ENCODE assay signal across 15 cellular contexts in genomic region chr6:10347561-10348327, GRCh38.
DNase-seq lines count a peak whose midpoint lies in the region; ATAC-seq, FAIRE-seq and TF ChIP-seq lines count a peak whose summit lies in the region.
"Had no signal": no experiment of that assay in that cellular context is flagged by ENCODE, and none has a peak within 500 bp of the region (broad histone marks: within the 10 kb centered on the region; RNA-seq: fewer than 3 reads in every experiment).

No MANE protein-coding gene starts in this region.

- H3K9me3 ChIP-seq in PC-9 (ENCODE audit: insufficient read depth, low read depth), result no peaks in the 10 kb centered on the region
- no peaks in the 10 kb centered on the region for H3K9me3 ChIP-seq in vagina
- H3K9me3 ChIP-seq in osteoblast (ENCODE audit: low read depth, low read length), result no peaks in the 10 kb centered on the region
- H3K9me3 ChIP-seq: SJCRH30 had no signal

- no TSS peak for BruUV-seq in PC-9 (replicated peaks; lab: Mats Ljungman, UMichigan)

- no peaks in the 10 kb centered on the region for H3K9me2 ChIP-seq in PC-9 (ENCODE audit: insufficient read depth)

- H3K4me1 ChIP-seq in PC-9 (replicated peaks; ENCODE audit: insufficient read depth) (peaks cover 9% of the 10 kb centered on the region), vagina (no peaks in the 10 kb centered on the region), osteoblast (ENCODE audit: insufficient read depth, low read length) (no peaks in the 10 kb centered on the region)
- H3K4me1 ChIP-seq: SJCRH30 had no signal

- H3K4me2 ChIP-seq in PC-9 (peak overlapping the region; percentile 11; the same call in 1 of the 2 replicates), osteoblast (ENCODE audit: insufficient read depth, low read length) (no peak overlapping the region)

- H3K4me3 Mint-ChIP-seq in activated T-cell treated with anti-CD3 and anti-CD28 coated beads, Interleukin-2, amount 50 U/mL, for 4 hours, result no peak overlapping the region
- H3K4me3 Mint-ChIP-seq: activated CD8-positive, alpha-beta T cell treated with anti-CD3 and anti-CD28 coated beads for 36 hours; brain had no signal

- no peaks in the 10 kb centered on the region for H3K9me3 Mint-ChIP-seq in activated T-cell treated with anti-CD3 and anti-CD28 coated beads, Interleukin-2, amount 50 U/mL, for 4 hours
- H3K9me3 Mint-ChIP-seq: activated CD8-positive, alpha-beta T cell treated with anti-CD3 and anti-CD28 coated beads for 36 hours had no signal

- H3K4me1 Mint-ChIP-seq in activated T-cell treated with anti-CD3 and anti-CD28 coated beads, Interleukin-2, amount 50 U/mL, for 4 hours (ENCODE audit: low read depth), result no peaks in the 10 kb centered on the region
- H3K4me1 Mint-ChIP-seq: brain had no signal

- TF ChIP-seq CTCF in PC-9 (conservative IDR thresholded peaks at IDR 0.05) (no peak), vagina (IDR thresholded peaks at IDR 0.05) (no peak), osteoblast (IDR thresholded peaks at IDR 0.05; ENCODE audit: extremely low read depth, low read depth, low read length) (no peak)

- ATAC-seq in esophagus mucosa (peak; percentile 75), HG02623 (IDR thresholded peaks at IDR 0.05; ENCODE audit: unreplicated experiment) (no peak)
- no peak for ATAC-seq in activated T-cell treated with anti-CD3 and anti-CD28 coated beads, Interleukin-2, amount 50 U/mL, for 4 hours
- ATAC-seq: activated CD8-positive, alpha-beta T cell treated with anti-CD3 and anti-CD28 coated beads for 36 hours had no signal

- POLR2A ChIA-PET in PC-9 (lab: Charles Lee; ENCODE audit: unreplicated experiment), result no interaction called here

- H3K79me2 ChIP-seq in PC-9 (ENCODE audit: low read depth) (no peaks in the 10 kb centered on the region), osteoblast (ENCODE audit: insufficient read depth, low read length) (no peaks in the 10 kb centered on the region)

- intact Hi-C loops in PC-9 (cut with micrococcal nuclease; ENCODE audit: unreplicated experiment) (loop anchor here (5.0 kb wide), 1 partner anchor 55 kb away; no protein-coding TSS in a partner anchor), vagina (cut with DNase I) (no loop called here)

- H3K36me3 ChIP-seq in PC-9 (ENCODE audit: low read depth) (no peaks in the 10 kb centered on the region), vagina (no peaks in the 10 kb centered on the region), osteoblast (ENCODE audit: insufficient read depth, low read length) (no peaks in the 10 kb centered on the region)
- H3K36me3 ChIP-seq: SJCRH30 had no signal

- H3K27ac ChIP-seq in PC-9, result peak overlapping the region; percentile 68
- H3K27ac ChIP-seq in vagina, result peak overlapping the region; percentile 73
- H3K27ac ChIP-seq in osteoblast (ENCODE audit: low read depth, low read length), result no peak overlapping the region
- H3K27ac ChIP-seq: HL-60, SJCRH30 had no signal

- H4K20me1 ChIP-seq in PC-9 (ENCODE audit: insufficient read depth) (no peaks in the 10 kb centered on the region), osteoblast (ENCODE audit: insufficient read depth, low read length) (no peaks in the 10 kb centered on the region)

- peak; percentile 78 for DNase-seq in H54 (ENCODE audit: insufficient read length, low spot score)
- DNase-seq in PC-9, result peak; percentile 66 to 79
- no peak for DNase-seq in vagina (ENCODE audit: extremely low spot score in 2 of 2)
- DNase-seq in activated T-cell treated with anti-CD3 and anti-CD28 coated beads, Interleukin-2, amount 50 U/mL, for 4 hours, result no peak
- no peak for DNase-seq in osteoblast (ENCODE audit: insufficient read length, low spot score, missing footprints)
- DNase-seq: activated CD8-positive, alpha-beta T cell treated with anti-CD3 and anti-CD28 coated beads for 36 hours; activated effector memory CD4-positive, alpha-beta T cell treated with Interleukin-2 at 50 U/mL for 16 hours; effector memory CD4-positive, alpha-beta T cell; H7; SJCRH30 had no signal

- H3K27me3 Mint-ChIP-seq in activated T-cell treated with anti-CD3 and anti-CD28 coated beads, Interleukin-2, amount 50 U/mL, for 4 hours (ENCODE audit: low read depth), result no peaks in the 10 kb centered on the region
- H3K27me3 Mint-ChIP-seq: brain had no signal

- H3F3A ChIP-seq in PC-9 (ENCODE audit: insufficient read depth, low read depth), result no peaks in the 10 kb centered on the region

- FAIRE-seq in H54 (lab: Jason Lieb, UNC), result no peak
- FAIRE-seq: frontal cortex had no signal

- H2AFZ ChIP-seq in PC-9 (peak overlapping the region; percentile 58; the same call in 1 of the 2 replicates), osteoblast (ENCODE audit: low read length) (no peak overlapping the region)

- H3K27me3 ChIP-seq in PC-9 (ENCODE audit: insufficient read depth, low read depth), result no peaks in the 10 kb centered on the region
- no peaks in the 10 kb centered on the region for H3K27me3 ChIP-seq in vagina
- H3K27me3 ChIP-seq in osteoblast (ENCODE audit: insufficient read depth, low read length), result no peaks in the 10 kb centered on the region
- H3K27me3 ChIP-seq: SJCRH30 had no signal

- TF ChIP-seq POLR2A in H54 (IDR thresholded peaks at IDR 0.05; ENCODE audit: low read depth, low read length) (no peak), vagina (IDR thresholded peaks at IDR 0.05) (no peak)

- H3K36me3 Mint-ChIP-seq in activated T-cell treated with anti-CD3 and anti-CD28 coated beads, Interleukin-2, amount 50 U/mL, for 4 hours (ENCODE audit: insufficient read depth), result no peaks in the 10 kb centered on the region
- H3K36me3 Mint-ChIP-seq: brain had no signal

- H3K4me3 ChIP-seq in PC-9 (no peak overlapping the region), vagina (no peak overlapping the region), osteoblast (ENCODE audit: insufficient read depth, low read length) (no peak overlapping the region)
- H3K4me3 ChIP-seq: SJCRH30 had no signal

- CTCF ChIA-PET in PC-9 (lab: Charles Lee), result no interaction called here

Comparison
In these comparisons a context has a peak if more than half of its experiments do, and no peak if none do; other contexts are left out.
1. DNase-seq: peak in H54 (single experiment) and PC-9 (2 of 2); none in vagina (0 of 2), activated T-cell treated with anti-CD3 and anti-CD28 coated beads, Interleukin-2, amount 50 U/mL, for 4 hours (single experiment) and osteoblast (single experiment).